Comparison of ENCODE assay signal across 8 cellular contexts in genomic region chr9:100598641-100599145, GRCh38. TPM values are rescaled to one million over a fixed set of nuclear protein-coding genes. Genes with fewer than 3 reads are reported as not detected.
DNase-seq lines count a peak whose midpoint lies in the region; ATAC-seq lines count a peak whose summit lies in the region.

No MANE protein-coding gene starts in this region.

- in situ Hi-C loops in ACHN (cut with HindIII; ENCODE audit: low pct_ligation_motif_present, low pct_unique_long_range_greater_than_20kb, low sequenced_read_pairs), result no loop called here

- peak; percentile 80 for DNase-seq in ACHN
- DNase-seq in NCI-H2171 (lab: John Stamatoyannopoulos, UW), result peak; percentile 94
- peak; percentile 80 for DNase-seq in activated CD4-positive, CD25-positive, alpha-beta regulatory T cell treated with anti-CD3 and anti-CD28 coated beads, Interleukin-2, amount 50 U/mL, for 72 hours
- DNase-seq in cerebellum (ENCODE audit: low spot score), result peak; percentile 83
- peak; percentile 64 for DNase-seq in kidney glomerular epithelial cell (lab: John Stamatoyannopoulos, UW)
- peak; percentile 55 to 75 (median 70) for DNase-seq in stimulated activated CD4-positive, alpha-beta T cell treated with anti-CD3 and anti-CD28 coated beads, Interleukin-1b, Interleukin-23, amount 100 ng/mL, for 24 hours (ENCODE audit: low read depth in 4 of 4, low spot score in 1 of 4)

- ATAC-seq in GM18870 (IDR thresholded peaks at IDR 0.05; ENCODE audit: unreplicated experiment) (peak; percentile 43), HG03097 (IDR thresholded peaks at IDR 0.05; ENCODE audit: low FRiP score, unreplicated experiment) (peak; percentile 74)

RNA-seq across cellular contexts. Expression of gene CAVIN4, which starts 20.8 kb away (rescaled TPM):
- total RNA-seq in cerebellum, result 11.3 TPM

Comparison
In these comparisons a context has a peak if more than half of its experiments do, and no peak if none do; other contexts are left out.
1. Peak in every context shown above with its lines: DNase-seq and ATAC-seq.